ENCODE assay signal across 13 cellular contexts in the genomic region with DNA sequence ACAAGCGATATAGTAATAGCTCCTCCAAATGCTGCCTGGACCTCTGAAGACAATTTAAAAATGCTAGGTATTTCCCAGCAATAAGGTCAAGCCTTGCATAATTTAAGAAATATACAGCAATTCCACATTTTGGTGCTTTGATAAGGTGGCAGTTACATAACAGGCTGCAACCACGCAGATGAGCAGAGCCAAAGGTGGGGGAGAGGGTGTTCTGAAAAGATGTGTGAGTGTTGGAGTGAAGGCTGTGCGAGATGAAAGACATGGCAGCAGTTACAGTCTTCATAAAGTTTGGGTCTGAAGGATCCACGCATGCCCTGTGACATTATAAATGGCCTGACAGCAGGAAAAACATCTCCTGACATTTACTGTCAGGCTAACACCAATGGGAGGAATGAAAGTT. TPM values are rescaled to one million over a fixed set of nuclear protein-coding genes. Genes with fewer than 3 reads are reported as not detected.
DNase-seq lines count a peak whose midpoint lies in the region; ATAC-seq and TF ChIP-seq lines count a peak whose summit lies in the region.
"Had no signal": no experiment of that assay in that cellular context is flagged by ENCODE, and none has a peak within 500 bp of the region (broad histone marks: within the 10 kb centered on the region; RNA-seq: fewer than 3 reads in every experiment).

No MANE protein-coding gene starts in this region.

- intact Hi-C loops in IMR-90 (cut with micrococcal nuclease) (no loop called here), head of caudate nucleus (cut with DNase I) (no loop called here), Right ventricle myocardium inferior (cut with DNase I) (no loop called here)

- no peak overlapping the region for H2BK5ac ChIP-seq in IMR-90 (ENCODE audit: low read depth, low read length, poor library complexity, severe bottlenecking)

- peak overlapping the region; percentile 49; the same call in 1 of the 2 replicates for H3K23ac ChIP-seq in IMR-90 (ENCODE audit: low read depth, low read length)

- H3K27ac ChIP-seq in IMR-90 (ENCODE audit: insufficient read depth, low read length) = no peak overlapping the region
- H3K27ac ChIP-seq in angular gyrus (ENCODE audit: low read depth, low read length) = peak overlapping the region; percentile 54
- H3K27ac ChIP-seq: A549, BLaER1 had no signal

- H3K14ac ChIP-seq in IMR-90 (replicated peaks; ENCODE audit: low read depth, low read length) = no peak overlapping the region

- no peak overlapping the region for H4K5ac ChIP-seq in IMR-90 (ENCODE audit: low read depth, low read length)

- H3K79me1 ChIP-seq in IMR-90 (ENCODE audit: low read depth in 1 of 2, low read length in 2 of 2) = peaks cover 49 to 75% of the 10 kb centered on the region in 2 experiments

- no peak overlapping the region for H2BK20ac ChIP-seq in IMR-90 (ENCODE audit: low read depth, low read length)

- ATAC-seq in IMR-90 (ENCODE audit: low read depth) (no peak), Right ventricle myocardium inferior (no peak)
- ATAC-seq: A549 had no signal

- no CpG with 5 or more reads among the region's 4 CpGs for WGBS in IMR-90 (ENCODE audit: extremely low coverage in 2 of 2, insufficient read length in 1 of 2), 2 experiments

- CTCF ChIA-PET in IMR-90 (lab: Yijun Ruan, JAX) = interaction anchor here (1.0 to 1.3 kb wide), 2 partner anchors 10 to 109 kb away, joined by 3 to 5 read pairs; no protein-coding TSS in a partner anchor

- POLR2A ChIA-PET in IMR-90 (lab: Charles Lee; ENCODE audit: unreplicated experiment) = no interaction called here

- H3K4ac ChIP-seq in IMR-90 (ENCODE audit: low read depth, low read length) = no peak overlapping the region

- H3K56ac ChIP-seq in IMR-90 (ENCODE audit: extremely low read depth, insufficient read depth, low read length) = no peak overlapping the region

- H4K20me1 ChIP-seq in IMR-90 (ENCODE audit: insufficient read depth, low read length) = peaks cover 50% of the 10 kb centered on the region; the same call in 1 of the 2 replicates
- H4K20me1 ChIP-seq: BLaER1 had no signal

- no TSS peak for BruUV-seq in IMR-90 (replicated peaks; lab: Mats Ljungman, UMichigan)

- in situ Hi-C loops in IMR-90 (cut with MboI; ENCODE audit: low sequenced_read_pairs) = no loop called here

- H3K9ac ChIP-seq in IMR-90 (ENCODE audit: low read depth, low read length) = no peak overlapping the region
- H3K9ac ChIP-seq: BLaER1 had no signal

- H3K36me3 ChIP-seq in IMR-90 (ENCODE audit: control insufficient read depth, insufficient read depth, low read length) = no peaks in the 10 kb centered on the region
- H3K36me3 ChIP-seq: BLaER1, HAP-1 had no signal

- no peak overlapping the region for H2BK120ac ChIP-seq in IMR-90 (ENCODE audit: low read depth, low read length)

- TF ChIP-seq POLR2A in IMR-90 (IDR thresholded peaks at IDR 0.05; ENCODE audit: low read depth, low read length) = no peak

- H2AK5ac ChIP-seq in IMR-90 (ENCODE audit: low read depth, low read length) = no peak overlapping the region

- no peak for TF ChIP-seq RAD21 in IMR-90 (IDR thresholded peaks at IDR 0.05; ENCODE audit: low read length)

- dilution Hi-C loops in IMR-90 (cut with HindIII; ENCODE audit: low sequenced_read_pairs, unreplicated experiment) = no loop called here

- no peak overlapping the region for H4K8ac ChIP-seq in IMR-90 (ENCODE audit: low read depth in 2 of 2, low read length in 2 of 2)

- H3K9me1 ChIP-seq in IMR-90 (ENCODE audit: insufficient read depth, low read length) = peaks cover 26% of the 10 kb centered on the region

- H3K27me3 ChIP-seq in IMR-90 (ENCODE audit: control insufficient read depth, insufficient read depth, low read length) = no peaks in the 10 kb centered on the region
- H3K27me3 ChIP-seq: BLaER1 had no signal

- H3K4me3 ChIP-seq in IMR-90 (ENCODE audit: insufficient read depth, low read depth, low read length) = no peak overlapping the region
- H3K4me3 ChIP-seq: A549, BLaER1, HAP-1 had no signal

- DNase-seq in IMR-90 (no peak), head of caudate nucleus (peak in 33 of 42 donors; percentile 16 to 86 (median 62)), putamen (ENCODE audit: low spot score) (peak; percentile 80), Right ventricle myocardium inferior (ENCODE audit: missing footprints) (no peak), NCI-H1930 (lab: John Stamatoyannopoulos, UW) (no peak)
- no peak for DNase-seq in stimulated activated CD4-positive, alpha-beta T cell treated with anti-CD3 and anti-CD28 coated beads, Interleukin-2, amount 100 ng/mL, for 48 hours
- DNase-seq: Caco-2; CD8-positive, alpha-beta memory T cell; DMS53 had no signal

- H3K4me1 ChIP-seq in IMR-90 (ENCODE audit: control insufficient read depth, insufficient read depth, low read length) = peaks cover 8% of the 10 kb centered on the region
- H3K4me1 ChIP-seq: HAP-1 had no signal

- H3K9me3 ChIP-seq in IMR-90 (ENCODE audit: control insufficient read depth, insufficient read depth, low read length) = no peaks in the 10 kb centered on the region
- H3K9me3 ChIP-seq: A549, BLaER1, Caco-2, HAP-1 had no signal

- H3K4me2 ChIP-seq in IMR-90 (ENCODE audit: low read depth, low read length) = no peak overlapping the region
- H3K4me2 ChIP-seq: A549, BLaER1 had no signal

- H4K91ac ChIP-seq in IMR-90 (ENCODE audit: insufficient read depth, low read depth, low read length) = no peak overlapping the region

- H3K18ac ChIP-seq in IMR-90 (ENCODE audit: low read depth, low read length) = no peak overlapping the region

- H2AK9ac ChIP-seq in IMR-90 (replicated peaks; ENCODE audit: low read depth, low read length, poor library complexity) = no peak overlapping the region

- no peak for TF ChIP-seq CTCF in IMR-90 (conservative IDR thresholded peaks at IDR 0.05; ENCODE audit: low read depth, low read length)

- no peak overlapping the region for H2AFZ ChIP-seq in IMR-90 (replicated peaks; ENCODE audit: low read length, poor library complexity)

- no peak overlapping the region for H2BK15ac ChIP-seq in IMR-90 (ENCODE audit: low read depth, low read length)

TF ChIP-seq in IMR-90, 13 proteins besides CTCF, POLR2A, EP300 and RAD21:
- TF ChIP-seq CHD1 (IDR thresholded peaks at IDR 0.05; ENCODE audit: low read depth, low read length) (no peak), MAZ (IDR thresholded peaks at IDR 0.05; ENCODE audit: borderline replicate concordance, low read depth, low read length) (no peak), SMC3 (IDR thresholded peaks at IDR 0.05; ENCODE audit: low read depth, low read length) (no peak)

RNA-seq across cellular contexts. Expression of gene CTDSPL, which starts 26.1 kb away (rescaled TPM):
- 29.0 and 33.3 TPM in 2 replicates for total RNA-seq in IMR-90 (2012; rRNA removed)
- polyA plus RNA-seq in IMR-90 (2012; rRNA removed) = 23.9 and 24.5 TPM in 2 replicates
- 16.1 and 16.4 TPM in 2 replicates for polyA plus RNA-seq in IMR-90 (2012; cell fraction: cytosol; rRNA removed)
- 17.1 and 36.9 TPM in 2 replicates for polyA plus RNA-seq in IMR-90 (2012; cell fraction: nucleus; rRNA removed; ENCODE audit: low replicate concordance)
- 47.3 TPM for total RNA-seq in Right ventricle myocardium inferior
- polyA plus RNA-seq: CD8-positive, alpha-beta memory T cell had no signal

Comparison
In these comparisons a context has a peak if more than half of its experiments do, and no peak if none do; other contexts are left out.
1. DNase-seq: peak in head of caudate nucleus (33 of 42) and putamen (single experiment); none in IMR-90 (single experiment), Right ventricle myocardium inferior (single experiment), NCI-H1930 (0 of 2) and stimulated activated CD4-positive, alpha-beta T cell treated with anti-CD3 and anti-CD28 coated beads, Interleukin-2, amount 100 ng/mL, for 48 hours (0 of 2).